Comparison of ENCODE assay signal across 25 cellular contexts in genomic region chr1:219731771-219732170, GRCh38.
A peak's percentile ranks its signal among the peaks of the same experiment; 100 is the strongest.
DNase-seq lines count a peak whose midpoint lies in the region; TF ChIP-seq lines count a peak whose summit lies in the region.
"Had no signal": no experiment of that assay in that cellular context is flagged by ENCODE, and none has a peak within 500 bp of the region (broad histone marks: within the 10 kb centered on the region; RNA-seq: fewer than 3 reads in every experiment).

No MANE protein-coding gene starts in this region.

- peaks cover 9% of the 10 kb centered on the region for H3K4me1 Mint-ChIP-seq in type B pancreatic cell (ENCODE audit: unreplicated experiment)
- no peaks in the 10 kb centered on the region for H3K4me1 Mint-ChIP-seq in activated CD4-positive, alpha-beta T cell treated with anti-CD3 and anti-CD28 coated beads, Interleukin-2, amount 10 ng/mL, durations not matched to agents 7 days and 5 days

- no peaks in the 10 kb centered on the region for H3K27me3 Mint-ChIP-seq in type B pancreatic cell
- no peaks in the 10 kb centered on the region for H3K27me3 Mint-ChIP-seq in activated CD4-positive, alpha-beta T cell treated with anti-CD3 and anti-CD28 coated beads, Interleukin-2, amount 10 ng/mL, durations not matched to agents 7 days and 5 days

- H3K27ac Mint-ChIP-seq in type B pancreatic cell: peak overlapping the region; percentile 77
- no peak overlapping the region for H3K27ac Mint-ChIP-seq in activated CD4-positive, alpha-beta T cell treated with anti-CD3 and anti-CD28 coated beads, Interleukin-2, amount 10 ng/mL, durations not matched to agents 7 days and 5 days

- TF ChIP-seq CTCF in epithelial cell of esophagus (IDR thresholded peaks at IDR 0.05; ENCODE audit: insufficient read depth, low read depth, low read length, missing control alignments): peak; percentile 27
- peak; percentile 30 for TF ChIP-seq CTCF in type B pancreatic cell (conservative IDR thresholded peaks at IDR 0.05)

- peaks cover 11% of the 10 kb centered on the region for H3K9me3 Mint-ChIP-seq in type B pancreatic cell
- peaks cover 12% of the 10 kb centered on the region for H3K9me3 Mint-ChIP-seq in activated CD4-positive, alpha-beta T cell treated with anti-CD3 and anti-CD28 coated beads, Interleukin-2, amount 10 ng/mL, durations not matched to agents 7 days and 5 days

- H3K4me3 Mint-ChIP-seq in type B pancreatic cell: peak overlapping the region; percentile 53
- H3K4me3 Mint-ChIP-seq in activated CD4-positive, alpha-beta T cell treated with anti-CD3 and anti-CD28 coated beads, Interleukin-2, amount 10 ng/mL, durations not matched to agents 7 days and 5 days: no peak overlapping the region

- H3K36me3 Mint-ChIP-seq in type B pancreatic cell: peaks cover under 1% of the 10 kb centered on the region
- no peaks in the 10 kb centered on the region for H3K36me3 Mint-ChIP-seq in activated CD4-positive, alpha-beta T cell treated with anti-CD3 and anti-CD28 coated beads, Interleukin-2, amount 10 ng/mL, durations not matched to agents 7 days and 5 days (ENCODE audit: low read depth)

- CTCF ChIA-PET in activated CD4-positive, alpha-beta T cell treated with anti-CD3 and anti-CD28 coated beads, Interleukin-2, amount 10 ng/mL, durations not matched to agents 7 days and 5 days (lab: Charles Lee): no interaction called here

- DNase-seq in NCI-H82 (lab: John Stamatoyannopoulos, UW) (peak; percentile 22), NCI-H82 treated with DMSO at 0.1 percent for 48 hours (lab: John Stamatoyannopoulos, UW; ENCODE audit: unreplicated experiment) (no peak), RPMI7951 (ENCODE audit: low read depth) (peak; percentile 12), epithelial cell of esophagus (ENCODE audit: low read depth) (peak; percentile 60), type B pancreatic cell (ENCODE audit: extremely low spot score, unreplicated experiment) (no peak)
- no peak for DNase-seq in effector CD4-positive, alpha-beta T cell
- DNase-seq in activated effector memory CD4-positive, alpha-beta T cell treated with Interleukin-2 at 50 U/mL for 16 hours: no peak
- no peak for DNase-seq in activated CD4-positive, alpha-beta T cell treated with anti-CD3 and anti-CD28 coated beads, Interleukin-2, amount 10 ng/mL, durations not matched to agents 7 days and 5 days
- DNase-seq: DMS79, EL, GF-D8, GOT3, IMR-90, KG1, NCI-H1048, NCI-H1417, NCI-H1694 treated with DMSO at 0.1 percent for 48 hours, NCI-H2081, NCI-H2171, NCI-H226, NCI-H510A treated with DMSO at 0.1 percent for 48 hours, RPMI8226, SHP77 treated with DMSO at 0.1 percent for 48 hours, SK-N-SH had no signal

- no peak overlapping the region for H3K4me3 ChIP-seq in epithelial cell of esophagus (ENCODE audit: low read length)
- H3K4me3 ChIP-seq: HAP-1 had no signal

- POLR2A ChIA-PET in activated CD4-positive, alpha-beta T cell treated with anti-CD3 and anti-CD28 coated beads, Interleukin-2, amount 10 ng/mL, durations not matched to agents 7 days and 5 days (lab: Charles Lee): no interaction called here

Comparison
In these comparisons a context has a peak if more than half of its experiments do, and no peak if none do; other contexts are left out.
1. DNase-seq: peak in NCI-H82 (single experiment), RPMI7951 (single experiment) and epithelial cell of esophagus (single experiment); none in NCI-H82 treated with DMSO at 0.1 percent for 48 hours (single experiment), type B pancreatic cell (single experiment), effector CD4-positive, alpha-beta T cell (single experiment), activated effector memory CD4-positive, alpha-beta T cell treated with Interleukin-2 at 50 U/mL for 16 hours (single experiment) and activated CD4-positive, alpha-beta T cell treated with anti-CD3 and anti-CD28 coated beads, Interleukin-2, amount 10 ng/mL, durations not matched to agents 7 days and 5 days (single experiment).